In the genomic region with DNA sequence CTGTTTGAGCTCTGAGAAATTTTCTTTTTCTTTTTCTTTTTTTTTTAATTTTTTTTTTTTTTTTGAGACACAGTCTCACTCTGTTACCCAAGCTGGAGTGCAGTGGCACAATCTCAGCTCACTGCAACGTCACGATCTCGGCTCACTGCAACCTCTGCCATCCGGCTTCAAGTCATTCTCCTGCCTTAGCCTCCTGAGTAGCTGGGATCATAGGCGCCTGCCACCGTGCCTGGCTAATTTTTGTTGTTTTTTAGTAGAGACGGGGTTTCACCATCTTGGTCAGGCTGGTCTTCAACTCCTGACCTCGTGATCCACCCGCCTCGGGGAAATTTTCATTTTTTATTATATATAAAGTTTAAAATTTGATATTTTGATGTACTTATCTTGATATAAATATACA, we compare ENCODE assay signal across 1 cellular context.
DNase-seq lines count a peak whose midpoint lies in the region.
"Not testable (repeated sequence)": the region's sequence is repeated elsewhere in the genome, so short reads cannot be mapped to it uniquely, and the experiment has no call there.

No MANE protein-coding gene starts in this region.

- DNase-seq in posterior vena cava (ENCODE audit: low spot score) = peak; percentile 61

- intact Hi-C loops in posterior vena cava (cut with DNase I) = not testable (repeated sequence)
